12 cellular contexts compared by ENCODE assay signal in genomic region chr2:20501974-20502373, GRCh38. TPM values are rescaled to one million over a fixed set of nuclear protein-coding genes. Genes with fewer than 3 reads are reported as not detected.
DNase-seq lines count a peak whose midpoint lies in the region; ATAC-seq, FAIRE-seq and TF ChIP-seq lines count a peak whose summit lies in the region.
"Had no signal": no experiment of that assay in that cellular context is flagged by ENCODE, and none has a peak within 500 bp of the region (broad histone marks: within the 10 kb centered on the region; RNA-seq: fewer than 3 reads in every experiment).

No MANE protein-coding gene starts in this region.

- peak overlapping the region in 2 of 7 donors; percentile 31 to 66 for H3K27ac Mint-ChIP-seq in CD14-positive monocyte
- H3K27ac Mint-ChIP-seq: effector memory CD8-positive, alpha-beta T cell had no signal

- TF ChIP-seq EP300 in esophagus muscularis mucosa (IDR thresholded peaks at IDR 0.05) = no peak

- TF ChIP-seq CTCF in AG04450 (IDR thresholded peaks at IDR 0.05; ENCODE audit: low read depth, low read length) (no peak), hepatocyte (IDR thresholded peaks at IDR 0.05; ENCODE audit: poor library complexity) (no peak), esophagus muscularis mucosa (IDR thresholded peaks at IDR 0.05) (no peak), CD14-positive monocyte (IDR thresholded peaks at IDR 0.05) (no peak)

- H3K4me3 Mint-ChIP-seq in CD14-positive monocyte = no peak overlapping the region
- H3K4me3 Mint-ChIP-seq: effector memory CD8-positive, alpha-beta T cell had no signal

- intact Hi-C loops in esophagus muscularis mucosa (cut with DNase I) (no loop called here), CD14-positive monocyte (cut with micrococcal nuclease) (no loop called here)

- H3K27me3 Mint-ChIP-seq in CD14-positive monocyte (ENCODE audit: low read depth in 3 of 3) = peaks cover 0 to 7% (median 2%) of the 10 kb centered on the region in 3 donors

- no peak for ATAC-seq in HG03108 (IDR thresholded peaks at IDR 0.05; ENCODE audit: unreplicated experiment)
- ATAC-seq: effector memory CD8-positive, alpha-beta T cell had no signal

- no peaks in the 10 kb centered on the region for H4K20me1 ChIP-seq in hepatocyte (ENCODE audit: insufficient read depth, poor library complexity, severe bottlenecking)

- peak; percentile 38 for FAIRE-seq in HTR-8/SVneo (lab: Jason Lieb, UNC)

- no peaks in the 10 kb centered on the region for H3K9me3 ChIP-seq in AG04450 (ENCODE audit: control insufficient read depth, insufficient read depth, low read length)
- H3K9me3 ChIP-seq in hepatocyte (ENCODE audit: low read depth) = no peaks in the 10 kb centered on the region
- no peaks in the 10 kb centered on the region for H3K9me3 ChIP-seq in esophagus muscularis mucosa

- peaks cover 3% of the 10 kb centered on the region for H3K27me3 ChIP-seq in AG04450 (ENCODE audit: control insufficient read depth, insufficient read depth, low read length)
- H3K27me3 ChIP-seq in hepatocyte = no peaks in the 10 kb centered on the region
- H3K27me3 ChIP-seq in esophagus muscularis mucosa = no peaks in the 10 kb centered on the region

- DNase-seq in AG04450 (ENCODE audit: low read depth, low spot score) (peak; percentile 94), HTR-8/SVneo (ENCODE audit: insufficient read length, low spot score) (peak; percentile 69), amniotic epithelial cell (ENCODE audit: low read depth) (peak; percentile 100), hepatocyte (ENCODE audit: low spot score) (peak; percentile 54), esophagus muscularis mucosa (ENCODE audit: extremely low spot score) (no peak), CD14-positive monocyte (ENCODE audit: low spot score) (no peak), SW 1271 (lab: John Stamatoyannopoulos, UW) (no peak)
- DNase-seq: activated gamma-delta T cell treated with Interleukin-2 at 50 U/mL for 16 hours; effector memory CD8-positive, alpha-beta T cell had no signal

- H2AFZ ChIP-seq in hepatocyte = no peak overlapping the region

- H3K4me1 ChIP-seq in hepatocyte (ENCODE audit: insufficient read depth) = peaks cover 3% of the 10 kb centered on the region
- H3K4me1 ChIP-seq in esophagus muscularis mucosa = peaks cover 0 to 10% (median 2%) of the 10 kb centered on the region in 4 donors

- H3K4me3 ChIP-seq in AG04450 (ENCODE audit: low read depth, low read length) (no peak overlapping the region), hepatocyte (no peak overlapping the region), esophagus muscularis mucosa (no peak overlapping the region)

- H3K9me3 Mint-ChIP-seq in CD14-positive monocyte = peaks cover 0 to 3% (median 0%) of the 10 kb centered on the region in 7 donors
- H3K9me3 Mint-ChIP-seq: effector memory CD8-positive, alpha-beta T cell had no signal

- H3K9me2 ChIP-seq in hepatocyte (replicated peaks; ENCODE audit: insufficient read depth) = no peaks in the 10 kb centered on the region

- H3K27ac ChIP-seq in AG04450 (ENCODE audit: low read depth, low read length) (peak overlapping the region; percentile 81), hepatocyte (peak overlapping the region; percentile 69), esophagus muscularis mucosa (replicated peaks in 1 of 4) (no peak overlapping the region)
- H3K27ac ChIP-seq: C4-2B, VCaP had no signal

- 72% methylated on average over 4 of the region's 4 CpGs for WGBS in hepatocyte (ENCODE audit: low lambda C conversion rate, missing lambda C conversion rate)
- WGBS in esophagus muscularis mucosa = 76% methylated on average over 4 of the region's 4 CpGs

- no peak for TF ChIP-seq POLR2A in esophagus muscularis mucosa (IDR thresholded peaks at IDR 0.05; ENCODE audit: low read depth)

- no peaks in the 10 kb centered on the region for H3K79me2 ChIP-seq in hepatocyte

- no peaks in the 10 kb centered on the region for H3K36me3 Mint-ChIP-seq in CD14-positive monocyte

- POLR2A ChIA-PET in AG04450 (lab: Yijun Ruan, JAX) = interaction anchor here (0.6 to 1.2 kb wide), 3 partner anchors 53 to 83 kb away, joined by 3 to 13 read pairs (median 3); partner anchors contain the start of gene RHOB

- peaks cover 6% of the 10 kb centered on the region for H3K4me1 Mint-ChIP-seq in CD14-positive monocyte

- H3K4me2 ChIP-seq in hepatocyte = no peak overlapping the region

- CTCF ChIA-PET in AG04450 (lab: Charles Lee) = no interaction called here

- no peaks in the 10 kb centered on the region for H3K36me3 ChIP-seq in hepatocyte (replicated peaks; ENCODE audit: insufficient read depth, low read depth)
- H3K36me3 ChIP-seq in esophagus muscularis mucosa = no peaks in the 10 kb centered on the region

RNA-seq across cellular contexts. Expression of gene RHOB, which starts 55.1 kb away (rescaled TPM):
- 45.5 and 47.7 TPM in 2 replicates for polyA plus RNA-seq in AG04450 (2011; rRNA removed)
- polyA minus RNA-seq in AG04450 (2011; rRNA and poly(A)+ RNA removed) = 21.0 and 22.5 TPM in 2 replicates
- total RNA-seq in hepatocyte = 387 and 429 TPM in 2 replicates
- polyA plus RNA-seq in hepatocyte = 103 and 146 TPM in 2 replicates
- total RNA-seq in esophagus muscularis mucosa = 1,000 to 10,000 TPM in 3 of 4 donors, 100 to 1,000 TPM in 1; 809 to 1,532 (median 1,203) TPM
- polyA plus RNA-seq in CD14-positive monocyte = 10 to 100 TPM; 43.3 to 66.3 TPM

Comparison
In these comparisons a context has a peak if more than half of its experiments do, and no peak if none do; other contexts are left out.
1. DNase-seq: peak in AG04450 (single experiment), HTR-8/SVneo (single experiment), amniotic epithelial cell (single experiment) and hepatocyte (single experiment); none in esophagus muscularis mucosa (single experiment), CD14-positive monocyte (single experiment) and SW 1271 (0 of 2).
2. H3K27ac ChIP-seq: peak in AG04450 (single experiment) and hepatocyte (single experiment); none in esophagus muscularis mucosa (0 of 4).